In the genomic region with DNA sequence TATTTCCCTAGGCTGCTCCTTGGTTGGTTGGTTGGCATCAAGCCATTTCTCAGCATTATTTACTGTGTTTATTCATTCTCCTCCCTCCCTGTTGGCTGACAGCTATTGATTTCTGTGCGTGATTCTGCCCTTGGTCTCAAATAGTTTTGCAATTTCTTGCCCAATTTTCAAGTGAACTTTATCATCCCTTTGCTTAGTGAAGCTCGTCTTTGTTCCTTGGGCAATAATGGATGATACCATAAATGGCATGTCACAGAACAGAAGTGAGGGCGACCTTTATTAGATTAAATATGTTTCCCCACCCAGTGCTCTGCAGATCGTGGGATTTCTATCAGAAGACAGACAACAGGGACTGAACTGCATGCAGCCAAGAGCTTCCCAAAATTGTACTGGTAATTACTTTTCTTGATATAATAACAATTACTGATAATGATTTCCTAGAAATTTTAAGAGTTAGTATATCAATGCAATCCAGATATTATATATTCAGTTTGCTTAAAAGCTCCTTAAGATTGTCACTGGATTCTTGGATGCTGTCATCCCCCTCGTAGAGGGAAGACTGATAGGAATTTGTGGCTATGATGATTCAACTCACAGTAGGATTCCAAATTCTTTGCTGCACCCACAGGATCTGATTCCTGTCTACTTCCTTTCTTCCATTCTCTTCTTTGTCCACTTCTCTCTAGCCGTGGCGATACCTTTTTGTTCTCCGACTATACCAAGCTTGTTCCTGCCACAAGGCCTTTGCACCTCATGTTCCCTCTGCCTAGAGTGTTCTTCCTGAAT, we compare ENCODE assay signal across 1 cellular context.
TF ChIP-seq lines count a peak whose summit lies in the region.

No MANE protein-coding gene starts in this region.

TF ChIP-seq in IMR-90, 13 proteins besides CTCF, POLR2A, EP300 and RAD21:
- TF ChIP-seq RCOR1 (IDR thresholded peaks at IDR 0.05; ENCODE audit: insufficient replicate concordance, low read length) (no peak), BHLHE40 (IDR thresholded peaks at IDR 0.05; ENCODE audit: low read depth, low read length) (no peak), RFX5 (IDR thresholded peaks at IDR 0.05; ENCODE audit: low read depth, low read length) (no peak), FOS (IDR thresholded peaks at IDR 0.05; ENCODE audit: low read depth, low read length) (no peak), NFE2L2 (IDR thresholded peaks at IDR 0.05; ENCODE audit: low read depth, low read length) (no peak), MAZ (IDR thresholded peaks at IDR 0.05; ENCODE audit: borderline replicate concordance, low read depth, low read length) (no peak), MAFK (IDR thresholded peaks at IDR 0.05; ENCODE audit: low read depth, low read length) (no peak), CHD1 (IDR thresholded peaks at IDR 0.05; ENCODE audit: low read depth, low read length) (no peak), CEBPB (IDR thresholded peaks at IDR 0.05; ENCODE audit: low read depth, low read length) (no peak), MXI1 (IDR thresholded peaks at IDR 0.05; ENCODE audit: borderline replicate concordance, low read depth, low read length) (no peak)
- TF ChIP-seq, protein P1, sequence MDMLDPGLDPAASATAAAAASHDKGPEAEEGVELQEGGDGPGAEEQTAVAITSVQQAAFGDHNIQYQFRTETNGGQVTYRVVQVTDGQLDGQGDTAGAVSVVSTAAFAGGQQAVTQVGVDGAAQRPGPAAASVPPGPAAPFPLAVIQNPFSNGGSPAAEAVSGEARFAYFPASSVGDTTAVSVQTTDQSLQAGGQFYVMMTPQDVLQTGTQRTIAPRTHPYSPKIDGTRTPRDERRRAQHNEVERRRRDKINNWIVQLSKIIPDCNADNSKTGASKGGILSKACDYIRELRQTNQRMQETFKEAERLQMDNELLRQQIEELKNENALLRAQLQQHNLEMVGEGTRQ (IDR thresholded peaks at IDR 0.05; ENCODE audit: low read depth, low read length) = no peak
- TF ChIP-seq, protein P2, sequence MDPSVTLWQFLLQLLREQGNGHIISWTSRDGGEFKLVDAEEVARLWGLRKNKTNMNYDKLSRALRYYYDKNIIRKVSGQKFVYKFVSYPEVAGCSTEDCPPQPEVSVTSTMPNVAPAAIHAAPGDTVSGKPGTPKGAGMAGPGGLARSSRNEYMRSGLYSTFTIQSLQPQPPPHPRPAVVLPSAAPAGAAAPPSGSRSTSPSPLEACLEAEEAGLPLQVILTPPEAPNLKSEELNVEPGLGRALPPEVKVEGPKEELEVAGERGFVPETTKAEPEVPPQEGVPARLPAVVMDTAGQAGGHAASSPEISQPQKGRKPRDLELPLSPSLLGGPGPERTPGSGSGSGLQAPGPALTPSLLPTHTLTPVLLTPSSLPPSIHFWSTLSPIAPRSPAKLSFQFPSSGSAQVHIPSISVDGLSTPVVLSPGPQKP (IDR thresholded peaks at IDR 0.05; ENCODE audit: borderline replicate concordance, low read depth, low read length) = no peak
